Comparison of ENCODE assay signal across 22 cellular contexts in genomic region chr12:52473738-52474137, GRCh38. TPM values are rescaled to one million over a fixed set of nuclear protein-coding genes. Genes with fewer than 3 reads are reported as not detected.
A peak's percentile ranks its signal among the peaks of the same experiment; 100 is the strongest.
DNase-seq lines count a peak whose midpoint lies in the region; ATAC-seq, FAIRE-seq and TF ChIP-seq lines count a peak whose summit lies in the region.
"Had no signal": no experiment of that assay in that cellular context is flagged by ENCODE, and none has a peak within 500 bp of the region (broad histone marks: within the 10 kb centered on the region; RNA-seq: fewer than 3 reads in every experiment).

KRT6C (minus strand) TSS chr12:52473805; CDS start chr12:52473737, 68 bp downstream.

- 8% methylated on average over 5 of the region's 5 CpGs for WGBS in HepG2 (ENCODE audit: low lambda C conversion rate)
- WGBS in right lobe of liver (ENCODE audit: insufficient coverage, low coverage, low lambda C conversion rate, missing lambda C conversion rate): 67% methylated on average over 1 of the region's 5 CpGs

- TF ChIP-seq POLR2A in HepG2 (IDR thresholded peaks at IDR 0.05; ENCODE audit: insufficient read depth in 1 of 2, low read depth in 2 of 2, low read length in 2 of 2): no peak
- TF ChIP-seq POLR2A in right lobe of liver (IDR thresholded peaks at IDR 0.05): no peak

- H3K27me3 ChIP-seq in HepG2 (ENCODE audit: control insufficient read depth in 1 of 2, insufficient read depth in 2 of 2, low read length in 2 of 2) (no peaks in the 10 kb centered on the region; a peak in 1 of 5 replicates), right lobe of liver (no peaks in the 10 kb centered on the region)
- H3K27me3 ChIP-seq: BLaER1 treated with 17β-estradiol and CSF1 and Interleukin-3, amounts not matched to agents 10 nM and 100 nM had no signal

- FAIRE-seq in HepG2 (lab: Jason Lieb, UNC): no peak
- FAIRE-seq: G401.6 had no signal

- H3K79me2 ChIP-seq in HepG2 (ENCODE audit: insufficient read depth, low read length): no peaks in the 10 kb centered on the region

- H4K20me1 ChIP-seq in HepG2 (ENCODE audit: insufficient read depth, low read length): no peaks in the 10 kb centered on the region
- H4K20me1 ChIP-seq: BLaER1 treated with 17β-estradiol and CSF1 and Interleukin-3, amounts not matched to agents 10 nM and 100 nM had no signal

- no peak within 1 kb of the TSS for H3K4me2 ChIP-seq in HepG2 (ENCODE audit: low read depth, low read length)
- H3K4me2 ChIP-seq: BLaER1 treated with 17β-estradiol and CSF1 and Interleukin-3, amounts not matched to agents 10 nM and 100 nM; GM23338; KMS-11 had no signal

- intact Hi-C loops in HepG2 (cut with micrococcal nuclease; ENCODE audit: unreplicated experiment) (no loop called here), right lobe of liver (cut with DNase I) (no loop called here), mucosa of descending colon (cut with DNase I, micrococcal nuclease) (no loop called here)

- CTCF ChIA-PET in HepG2 (lab: Yijun Ruan, JAX; ENCODE audit: low intra/inter-chr PET ratio, low total read pairs): no interaction called here

- TF ChIP-seq RAD21 in HepG2 (CRISPR knock-in tag; IDR thresholded peaks at IDR 0.05): no peak

- TF ChIP-seq CTCF in HepG2 (CRISPR knock-in tag; IDR thresholded peaks at IDR 0.05) (no peak), right lobe of liver (IDR thresholded peaks at IDR 0.05) (no peak), epithelial cell of esophagus (IDR thresholded peaks at IDR 0.05; ENCODE audit: insufficient read depth, low read depth, low read length, missing control alignments) (no peak), mucosa of descending colon (IDR thresholded peaks at IDR 0.05) (no peak), GM13977 (IDR thresholded peaks at IDR 0.05; ENCODE audit: extremely low read depth, insufficient read depth, missing control alignments) (no peak)

- H2AFZ ChIP-seq in HepG2 (ENCODE audit: low read length): no peak within 1 kb of the TSS
- H2AFZ ChIP-seq: GM23338 had no signal

- H3K27ac ChIP-seq in HepG2 (ENCODE audit: extremely low read length, insufficient read depth, low read length): no peak within 1 kb of the TSS
- no peak within 1 kb of the TSS for H3K27ac ChIP-seq in right lobe of liver
- H3K27ac ChIP-seq: BLaER1 treated with 17β-estradiol and CSF1 and Interleukin-3, amounts not matched to agents 10 nM and 100 nM; KMS-11 had no signal

- DNase-seq in HepG2 (ENCODE audit: low spot score) (no peak), right lobe of liver (no peak), epithelial cell of esophagus (ENCODE audit: low read depth) (peak; percentile 95), mucosa of descending colon (no peak), superior temporal gyrus (ENCODE audit: extremely low spot score) (no peak), cortex of kidney (lab: John Stamatoyannopoulos, UW) (no peak), GM13977 (ENCODE audit: low spot score) (no peak)
- DNase-seq: DND-41, MG63, NCI-H1092, NCI-H146, NCI-H2081, NCI-H510A, NCI-H82, Right ventricle myocardium superior had no signal

- in situ Hi-C loops in HepG2 (cut with HindIII; ENCODE audit: extremely low pct_ligation_motif_present, low pct_unique_long_range_greater_than_20kb): no loop called here
- in situ Hi-C loops in GM13977 (cut with MboI; ENCODE audit: low pct_unique_long_range_greater_than_20kb, low sequenced_read_pairs, unreplicated experiment): no loop called here

- no peaks in the 10 kb centered on the region for H3K9me3 ChIP-seq in HepG2 (ENCODE audit: low read length)
- no peaks in the 10 kb centered on the region for H3K9me3 ChIP-seq in right lobe of liver
- no peaks in the 10 kb centered on the region for H3K9me3 ChIP-seq in mucosa of descending colon

- POLR2A ChIA-PET in HepG2 (lab: Yijun Ruan, JAX): no interaction called here

- H3K9ac ChIP-seq in HepG2 (ENCODE audit: insufficient read depth, low read depth, low read length): no peak within 1 kb of the TSS
- H3K9ac ChIP-seq: BLaER1 treated with 17β-estradiol and CSF1 and Interleukin-3, amounts not matched to agents 10 nM and 100 nM; KMS-11 had no signal

- H3K4me1 ChIP-seq in HepG2 (ENCODE audit: insufficient read depth, low read length): peaks cover 9% of the 10 kb centered on the region
- no peaks in the 10 kb centered on the region for H3K4me1 ChIP-seq in right lobe of liver
- H3K4me1 ChIP-seq in mucosa of descending colon (ENCODE audit: low read depth): no peaks in the 10 kb centered on the region
- H3K4me1 ChIP-seq: BLaER1 treated with 17β-estradiol and CSF1 and Interleukin-3, amounts not matched to agents 10 nM and 100 nM had no signal

- no peak within 1 kb of the TSS for H3K4me3 ChIP-seq in HepG2 (replicated peaks in 1 of 3; ENCODE audit: insufficient read depth in 1 of 3, low read depth in 2 of 3, low read length in 3 of 3)
- no peak within 1 kb of the TSS for H3K4me3 ChIP-seq in right lobe of liver
- H3K4me3 ChIP-seq in epithelial cell of esophagus (ENCODE audit: low read length): peak within 1 kb of the TSS; percentile 12
- no peak within 1 kb of the TSS for H3K4me3 ChIP-seq in mucosa of descending colon
- H3K4me3 ChIP-seq: BLaER1 treated with 17β-estradiol and CSF1 and Interleukin-3, amounts not matched to agents 10 nM and 100 nM; GM23338; MG63 had no signal

- no peaks in the 10 kb centered on the region for H3K36me3 ChIP-seq in HepG2 (replicated peaks in 1 of 2; ENCODE audit: control insufficient read depth in 1 of 2, insufficient read depth in 2 of 2, low read length in 2 of 2)
- no peaks in the 10 kb centered on the region for H3K36me3 ChIP-seq in right lobe of liver
- no peaks in the 10 kb centered on the region for H3K36me3 ChIP-seq in mucosa of descending colon (ENCODE audit: low read depth)
- H3K36me3 ChIP-seq: BLaER1 treated with 17β-estradiol and CSF1 and Interleukin-3, amounts not matched to agents 10 nM and 100 nM; MG63 had no signal

- no peak for TF ChIP-seq EP300 in HepG2 (IDR thresholded peaks at IDR 0.05; ENCODE audit: low read depth in 2 of 2, low read length in 2 of 2)
- no peak for TF ChIP-seq EP300 in HepG2 (CRISPR knock-in tag; IDR thresholded peaks at IDR 0.05; ENCODE audit: borderline replicate concordance)

- no peak for ATAC-seq in HepG2
- no peak for ATAC-seq in right lobe of liver
- peak; percentile 77 for ATAC-seq in mucosa of descending colon
- ATAC-seq in GM21619 (IDR thresholded peaks at IDR 0.05; ENCODE audit: unreplicated experiment): no peak
- ATAC-seq: GM23338, Panc1 had no signal

- BruUV-seq in HepG2 (replicated peaks; lab: Mats Ljungman, UMichigan): no TSS peak

TF ChIP-seq in HepG2, 621 proteins besides CTCF, POLR2A, EP300 and RAD21:
- no peak for TF ChIP-seq MTA3 (CRISPR knock-in tag; IDR thresholded peaks at IDR 0.05)
- no peak for TF ChIP-seq CENPT (CRISPR knock-in tag; IDR thresholded peaks at IDR 0.05; ENCODE audit: low read depth)
- TF ChIP-seq MAFK (conservative IDR thresholded peaks at IDR 0.05 in 1 of 2, IDR thresholded peaks at IDR 0.05 in 1 of 2; ENCODE audit: low read length in 2 of 2): peak; percentile 92 to 96
- TF ChIP-seq MAFF (IDR thresholded peaks at IDR 0.05; ENCODE audit: low read depth, low read length): peak; percentile 95
- no peak for TF ChIP-seq TCF12 (IDR thresholded peaks at IDR 0.05)
- no peak for TF ChIP-seq TCF12 (CRISPR knock-in tag; IDR thresholded peaks at IDR 0.05)

RNA-seq across cellular contexts. Expression of gene KRT6C, which starts in this region (rescaled TPM):
- total RNA-seq in HepG2 (2016; rRNA removed; fragmentation: Illumina TruSeq; extraction: Trizol): not detected in 2 replicates
- not detected in 2 replicates for total RNA-seq in HepG2 (2016; cell fraction: cytosol; rRNA removed; fragmentation: Illumina TruSeq; extraction: Trizol; ENCODE audit: low read depth)
- not detected in 2 replicates for total RNA-seq in HepG2 (2016; cell fraction: insoluble cytoplasmic fraction; rRNA removed; fragmentation: Illumina TruSeq; extraction: Trizol)
- total RNA-seq in HepG2 (2016; cell fraction: membrane; rRNA removed; fragmentation: Illumina TruSeq; extraction: Trizol): not detected in 2 replicates
- total RNA-seq in HepG2 (2016; cell fraction: nucleus; rRNA removed; fragmentation: Illumina TruSeq; extraction: Trizol): not detected in 2 replicates
- polyA plus RNA-seq in HepG2 (2011; rRNA removed): 0.03 TPM in 1 of 2 replicates, not detected in the other
- polyA plus RNA-seq in HepG2 (2011; cell fraction: cytosol; rRNA removed): not detected in 2 replicates
- not detected in 2 replicates for polyA plus RNA-seq in HepG2 (2011; cell fraction: nucleus; rRNA removed)
- not detected in 2 replicates for polyA plus RNA-seq in HepG2 (2012)
- polyA plus RNA-seq in HepG2 (2016; cell fraction: cytosol; fragmentation: Illumina TruSeq; extraction: Trizol; ENCODE audit: low read depth): 0.06 and 0.12 TPM in 2 replicates
- polyA plus RNA-seq in HepG2 (2016; cell fraction: insoluble cytoplasmic fraction; fragmentation: Illumina TruSeq; extraction: Trizol; ENCODE audit: low read depth): 0.10 TPM in 1 of 2 replicates, not detected in the other
- polyA plus RNA-seq in HepG2 (2016; cell fraction: membrane; fragmentation: Illumina TruSeq; extraction: Trizol; ENCODE audit: low read depth): 0.15 TPM in 1 of 2 replicates, not detected in the other
- polyA plus RNA-seq in HepG2 (2016; cell fraction: nucleus; fragmentation: Illumina TruSeq; extraction: Trizol; ENCODE audit: insufficient read depth, low read depth): 0.20 TPM in 1 of 2 replicates, not detected in the other
- polyA minus RNA-seq in HepG2 (2011; rRNA and poly(A)+ RNA removed; ENCODE audit: low replicate concordance): 0.40 TPM in 1 of 2 replicates, not detected in the other
- polyA minus RNA-seq in HepG2 (2011; cell fraction: cytosol; rRNA and poly(A)+ RNA removed): not detected in 2 replicates
- not detected in 2 replicates for polyA minus RNA-seq in HepG2 (2011; cell fraction: nucleus; rRNA and poly(A)+ RNA removed)
- under 1 TPM in 1 of 6 experiments, not detected in 5; 0.15 TPM for total RNA-seq in right lobe of liver
- total RNA-seq in mucosa of descending colon: under 1 TPM in 1 of 3 donors, not detected in 2; 0.20 TPM
- total RNA-seq: A172, GM23338, Right ventricle myocardium superior had no signal
- polyA plus RNA-seq: GM23338 had no signal

Comparison
In these comparisons a context has a peak if more than half of its experiments do, and no peak if none do; other contexts are left out.
1. Peak in ATAC-seq in mucosa of descending colon; RNA of the gene not detected or under 1 TPM.